In the genomic region with DNA sequence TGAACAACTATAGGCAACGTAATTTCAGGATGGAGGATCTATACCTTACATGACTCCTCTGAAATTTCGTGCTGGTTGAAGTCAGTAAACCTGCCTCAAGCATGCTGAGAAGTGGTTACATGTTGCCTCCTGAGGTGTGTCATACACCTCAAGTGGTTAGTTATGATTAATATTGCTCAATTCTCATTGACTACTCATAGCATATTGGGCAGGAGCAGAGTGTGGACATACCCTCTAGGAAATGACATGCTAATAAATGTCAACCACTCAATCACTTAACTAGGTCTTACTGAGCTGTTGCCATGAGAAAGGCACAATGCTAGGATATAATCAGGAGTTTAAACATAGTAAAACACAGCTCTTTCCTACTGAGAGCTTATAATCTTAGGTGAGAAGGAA, we compare ENCODE assay signal across 8 cellular contexts. TPM values are rescaled to one million over a fixed set of nuclear protein-coding genes. Genes with fewer than 3 reads are reported as not detected.
DNase-seq lines count a peak whose midpoint lies in the region; ATAC-seq and TF ChIP-seq lines count a peak whose summit lies in the region.

No MANE protein-coding gene starts in this region.

- in situ Hi-C loops in brain microvascular endothelial cell (cut with HindIII; ENCODE audit: low pct_ligation_motif_present, low sequenced_read_pairs), result no loop called here

- no peak overlapping the region for H3K9ac ChIP-seq in Loucy (ENCODE audit: low read depth, low read length, poor library complexity, severe bottlenecking)

- peaks cover 16% of the 10 kb centered on the region for H3K4me1 Mint-ChIP-seq in Caco-2 (ENCODE audit: low read depth, unreplicated experiment)
- peaks cover 7 to 38% (median 15%) of the 10 kb centered on the region in 4 donors for H3K4me1 Mint-ChIP-seq in naive thymus-derived CD8-positive, alpha-beta T cell

- H3K9me3 ChIP-seq in Caco-2 (no peaks in the 10 kb centered on the region), Loucy (ENCODE audit: insufficient read depth, low read depth, low read length) (no peaks in the 10 kb centered on the region), prostate gland (no peaks in the 10 kb centered on the region)

- no peaks in the 10 kb centered on the region for H3F3A ChIP-seq in Loucy (ENCODE audit: low read depth)

- POLR2A ChIA-PET in Caco-2 (lab: Charles Lee), result interaction anchor here (1.1 kb wide), 1 partner anchor 42 kb away, joined by 3 read pairs; no protein-coding TSS in a partner anchor
- POLR2A ChIA-PET in naive thymus-derived CD8-positive, alpha-beta T cell (lab: Charles Lee), result no interaction called here

- no peaks in the 10 kb centered on the region for H3K27me3 Mint-ChIP-seq in Caco-2 (ENCODE audit: insufficient read depth, unreplicated experiment)
- peaks cover 0 to 6% (median 0%) of the 10 kb centered on the region in 5 donors for H3K27me3 Mint-ChIP-seq in naive thymus-derived CD8-positive, alpha-beta T cell

- no peaks in the 10 kb centered on the region for H3K36me3 Mint-ChIP-seq in Caco-2 (ENCODE audit: insufficient read depth, unreplicated experiment)
- no peaks in the 10 kb centered on the region for H3K36me3 Mint-ChIP-seq in naive thymus-derived CD8-positive, alpha-beta T cell

- H3K9me3 Mint-ChIP-seq in Caco-2 (ENCODE audit: unreplicated experiment), result no peaks in the 10 kb centered on the region
- H3K9me3 Mint-ChIP-seq in naive thymus-derived CD8-positive, alpha-beta T cell, result no peaks in the 10 kb centered on the region

- WGBS in prostate gland, result 78% methylated on average over 2 of the region's 2 CpGs

- TF ChIP-seq CTCF in Caco-2 (IDR thresholded peaks at IDR 0.05; ENCODE audit: insufficient read depth in 1 of 2, low read depth in 1 of 2, low read length in 1 of 2, severe bottlenecking in 1 of 2, unreplicated experiment in 1 of 2), result no peak
- no peak for TF ChIP-seq CTCF in Loucy (conservative IDR thresholded peaks at IDR 0.05; ENCODE audit: low read length)
- TF ChIP-seq CTCF in brain microvascular endothelial cell (IDR thresholded peaks at IDR 0.05; ENCODE audit: low read depth, low read length, missing control alignments), result no peak
- TF ChIP-seq CTCF in prostate gland (IDR thresholded peaks at IDR 0.05), result no peak

- H3K4me1 ChIP-seq in Caco-2 (peaks cover 5% of the 10 kb centered on the region; the same call in 1 of the 2 replicates), Loucy (ENCODE audit: insufficient read depth, low read length, poor library complexity, severe bottlenecking) (peaks cover 25% of the 10 kb centered on the region), prostate gland (replicated peaks) (peaks cover 7% of the 10 kb centered on the region)

- TF ChIP-seq POLR2A in prostate gland (IDR thresholded peaks at IDR 0.05), result no peak

- H3K79me2 ChIP-seq in Loucy (ENCODE audit: insufficient read depth, low read length), result no peaks in the 10 kb centered on the region

- DNase-seq in Caco-2 (no peak), brain microvascular endothelial cell (no peak), NCI-H2107 treated with DMSO at 0.1 percent for 48 hours (lab: John Stamatoyannopoulos, UW; ENCODE audit: unreplicated experiment) (no peak), NCI-H2196 treated with DMSO at 0.1 percent for 48 hours (lab: John Stamatoyannopoulos, UW; ENCODE audit: unreplicated experiment) (no peak), prostate gland (ENCODE audit: low spot score) (no peak), ureter (ENCODE audit: low spot score) (no peak)
- DNase-seq in naive thymus-derived CD8-positive, alpha-beta T cell, result no peak

- H4K20me1 ChIP-seq in Loucy (ENCODE audit: insufficient read depth, low read length, poor library complexity, severe bottlenecking), result no peaks in the 10 kb centered on the region

- peak overlapping the region; percentile 28 for H3K4me2 ChIP-seq in Loucy (ENCODE audit: low read depth, low read length, poor library complexity, severe bottlenecking)

- H3K9me2 ChIP-seq in Loucy (replicated peaks; ENCODE audit: low read depth, low read length), result no peaks in the 10 kb centered on the region

- ATAC-seq in naive thymus-derived CD8-positive, alpha-beta T cell, result peak in 1 of 2 donors; percentile 16

- intact Hi-C loops in Caco-2 (cut with micrococcal nuclease; ENCODE audit: unreplicated experiment) (no loop called here), prostate gland (cut with DNase I) (no loop called here)

- no peaks in the 10 kb centered on the region for H3K36me3 ChIP-seq in Caco-2 (ENCODE audit: control insufficient read depth, insufficient read depth, low read length)
- no peaks in the 10 kb centered on the region for H3K36me3 ChIP-seq in Loucy (ENCODE audit: insufficient read depth, low read length)
- H3K36me3 ChIP-seq in brain microvascular endothelial cell (replicated peaks), result no peaks in the 10 kb centered on the region
- H3K36me3 ChIP-seq in prostate gland, result no peaks in the 10 kb centered on the region

- H2AFZ ChIP-seq in Loucy (ENCODE audit: low read length), result peak overlapping the region; percentile 37

- CTCF ChIA-PET in Caco-2 (lab: Charles Lee), result no interaction called here

- no TSS peak for BruUV-seq in Caco-2 (replicated peaks; lab: Mats Ljungman, UMichigan)

- peak overlapping the region; percentile 87 for H3K27ac Mint-ChIP-seq in Caco-2 (ENCODE audit: unreplicated experiment)
- peak overlapping the region in 8 of 10 donors; percentile 21 to 91 (median 84) for H3K27ac Mint-ChIP-seq in naive thymus-derived CD8-positive, alpha-beta T cell

- H3K4me3 ChIP-seq in Caco-2 (ENCODE audit: low read depth, low read length) (no peak overlapping the region), Loucy (ENCODE audit: low read length, poor library complexity, severe bottlenecking) (no peak overlapping the region), brain microvascular endothelial cell (ENCODE audit: low read depth, low read length) (no peak overlapping the region), prostate gland (no peak overlapping the region)

- H3K27me3 ChIP-seq in Caco-2 (replicated peaks; ENCODE audit: control insufficient read depth, insufficient read depth, low read length) (no peaks in the 10 kb centered on the region), Loucy (ENCODE audit: insufficient read depth, low read length, poor library complexity, severe bottlenecking) (no peaks in the 10 kb centered on the region), brain microvascular endothelial cell (replicated peaks) (no peaks in the 10 kb centered on the region), prostate gland (replicated peaks; ENCODE audit: insufficient read depth) (no peaks in the 10 kb centered on the region)

- no peak overlapping the region for H3K4me3 Mint-ChIP-seq in Caco-2 (ENCODE audit: unreplicated experiment)
- peak overlapping the region in 2 of 10 donors; percentile 70 to 75 for H3K4me3 Mint-ChIP-seq in naive thymus-derived CD8-positive, alpha-beta T cell

- H3K27ac ChIP-seq in brain microvascular endothelial cell (peak overlapping the region; percentile 8), prostate gland (no peak overlapping the region)

RNA-seq across cellular contexts. Expression of a gene that starts 37.1 kb away (rescaled TPM):
- total RNA-seq in Caco-2 (2022) (7.1 and 9.5 TPM in 2 replicates), prostate gland (10 to 100 TPM; 21.2 to 30.3 TPM), ureter (28.2 TPM)
- total RNA-seq in naive thymus-derived CD8-positive, alpha-beta T cell, result 100 to 1,000 TPM; 154 to 166 TPM
- 100 to 1,000 TPM in 2 of 3 donors, 10 to 100 TPM in 1; 82.2 to 116 (median 103) TPM for polyA plus RNA-seq in naive thymus-derived CD8-positive, alpha-beta T cell

RNA-seq across cellular contexts. Expression of a gene that starts 47.3 kb away (rescaled TPM):
- total RNA-seq in Caco-2 (2022), result 2,143 and 2,154 TPM in 2 replicates
- 100 to 1,000 TPM; 198 to 212 TPM for total RNA-seq in naive thymus-derived CD8-positive, alpha-beta T cell
- 100 to 1,000 TPM; 629 to 783 (median 630) TPM for polyA plus RNA-seq in naive thymus-derived CD8-positive, alpha-beta T cell
- 10 to 100 TPM; 61.7 to 72.1 TPM for total RNA-seq in prostate gland
- total RNA-seq in ureter, result 152 TPM

Comparison
In these comparisons a context has a peak if more than half of its experiments do, and no peak if none do; other contexts are left out.
1. RNA of a gene that starts 47.3 kb away (total RNA-seq): 2,143 to 2,154 TPM in Caco-2; 198 to 212 TPM in naive thymus-derived CD8-positive, alpha-beta T cell, 152 TPM in ureter (single experiment) and 61.7 to 72.1 TPM in prostate gland; every median in the first group is over 10 times any median in the second.